ENCODE assay signal across 1 cellular context in the genomic region with DNA sequence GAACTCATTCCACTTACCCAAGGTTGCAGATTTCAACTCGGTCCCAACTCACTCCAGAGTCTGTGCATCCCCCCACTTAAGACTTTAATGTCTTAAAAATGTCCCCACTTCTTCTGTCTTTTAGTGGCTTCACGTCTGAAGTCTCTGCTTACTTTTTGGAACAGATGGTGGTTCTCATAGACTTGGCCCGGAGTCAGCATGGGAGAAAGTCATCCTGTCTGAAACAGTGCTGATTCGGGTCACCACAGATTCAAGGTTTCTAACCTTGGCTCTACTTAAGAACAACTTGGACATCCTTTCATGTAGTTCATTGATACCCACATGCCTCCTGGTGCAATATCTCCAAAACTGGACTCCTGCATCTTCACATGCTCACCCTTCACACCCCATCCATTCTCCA.
TF ChIP-seq lines count a peak whose summit lies in the region.

No MANE protein-coding gene starts in this region.

TF ChIP-seq in IMR-90, 13 proteins besides CTCF, POLR2A, EP300 and RAD21:
- no peak for TF ChIP-seq MAFK (IDR thresholded peaks at IDR 0.05; ENCODE audit: low read depth, low read length)
- TF ChIP-seq MAZ (IDR thresholded peaks at IDR 0.05; ENCODE audit: borderline replicate concordance, low read depth, low read length) = no peak
